ENCODE assay signal across 13 cellular contexts in the genomic region with DNA sequence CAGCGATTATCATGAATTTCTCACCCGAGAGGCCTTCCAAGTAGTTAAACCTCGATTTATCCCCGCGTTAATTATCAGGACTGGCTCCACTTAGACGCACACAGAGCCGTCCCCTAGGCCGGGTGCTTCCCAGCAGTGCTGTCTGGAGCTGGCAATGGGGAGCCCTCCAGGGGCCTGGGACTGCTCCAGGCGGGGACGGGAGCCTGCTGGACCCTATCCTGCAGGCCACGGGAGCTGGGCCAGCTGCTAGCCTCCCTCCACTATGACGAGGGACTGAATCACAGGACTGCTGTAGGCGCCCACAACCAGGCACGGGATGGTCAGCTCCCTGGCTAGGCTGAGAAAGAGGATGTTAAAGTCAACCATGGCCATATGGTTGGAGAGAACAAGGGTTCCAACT.
DNase-seq lines count a peak whose midpoint lies in the region; ATAC-seq and TF ChIP-seq lines count a peak whose summit lies in the region.
"Had no signal": no experiment of that assay in that cellular context is flagged by ENCODE, and none has a peak within 500 bp of the region (broad histone marks: within the 10 kb centered on the region; RNA-seq: fewer than 3 reads in every experiment).

No MANE protein-coding gene starts in this region.

- BruUV-seq in PC-3 (replicated peaks; lab: Mats Ljungman, UMichigan) = no TSS peak

- DNase-seq in AG10803 (ENCODE audit: low read depth) (peak; percentile 85), PC-3 (peak; percentile 35), fibroblast of lung (ENCODE audit: low read depth in 2 of 2) (peak; percentile 91 to 96), nucleus accumbens (lab: John Stamatoyannopoulos, UW) (peak in 34 of 56 donors; percentile 5 to 73 (median 32)), Peyer's patch (no peak), NCI-H2227 (lab: John Stamatoyannopoulos, UW; ENCODE audit: unreplicated experiment) (no peak), NCI-H345 (lab: John Stamatoyannopoulos, UW) (no peak)
- DNase-seq: activated CD4-positive, alpha-beta memory T cell treated with anti-CD3 and anti-CD28 coated beads, Interleukin-2, amount 10 ng/mL, durations not matched to agents 7 days and 5 days; erythroblast; NCI-H2227 treated with DMSO at 0.1 percent for 48 hours; SJCRH30 had no signal

- H3K9me3 ChIP-seq in PC-3 (ENCODE audit: low read length) (no peaks in the 10 kb centered on the region), fibroblast of lung (ENCODE audit: control insufficient read depth, insufficient read depth, low read depth, low read length) (no peaks in the 10 kb centered on the region), Peyer's patch (no peaks in the 10 kb centered on the region)
- H3K9me3 ChIP-seq: SJCRH30 had no signal

- ATAC-seq in PC-3 = peak; percentile 75
- no peak for ATAC-seq in HG03108 (IDR thresholded peaks at IDR 0.05; ENCODE audit: unreplicated experiment)

- no peaks in the 10 kb centered on the region for H3K36me3 ChIP-seq in PC-3 (ENCODE audit: low read depth, low read length)
- no peaks in the 10 kb centered on the region for H3K36me3 ChIP-seq in fibroblast of lung (ENCODE audit: control insufficient read depth, insufficient read depth, low read length)
- no peaks in the 10 kb centered on the region for H3K36me3 ChIP-seq in Peyer's patch
- H3K36me3 ChIP-seq: SJCRH30 had no signal

- H3K27ac ChIP-seq in PC-3 (ENCODE audit: low read length) = no peak overlapping the region
- peak overlapping the region; percentile 58 for H3K27ac ChIP-seq in fibroblast of lung (ENCODE audit: insufficient read depth, low read length)
- no peak overlapping the region for H3K27ac ChIP-seq in Peyer's patch
- H3K27ac ChIP-seq: C4-2B, SJCRH30 had no signal

- no peaks in the 10 kb centered on the region for H3K79me2 ChIP-seq in PC-3 (ENCODE audit: low read length)
- H3K79me2 ChIP-seq in fibroblast of lung (ENCODE audit: control insufficient read depth, insufficient read depth, low read length) = no peaks in the 10 kb centered on the region

- H2AFZ ChIP-seq in PC-3 (ENCODE audit: low read length) (no peak overlapping the region), fibroblast of lung (ENCODE audit: low read length) (no peak overlapping the region)

- H4K20me1 ChIP-seq in PC-3 (ENCODE audit: low read length) = no peaks in the 10 kb centered on the region
- H4K20me1 ChIP-seq in fibroblast of lung (ENCODE audit: control insufficient read depth, extremely low read depth, insufficient read depth, low read length) = no peaks in the 10 kb centered on the region

- H3K4me2 ChIP-seq in PC-3 (ENCODE audit: low read length) = no peak overlapping the region
- peak overlapping the region; percentile 52 for H3K4me2 ChIP-seq in fibroblast of lung (ENCODE audit: extremely low read depth, insufficient read depth, low read length)

- no peak for TF ChIP-seq POLR2A in Peyer's patch (IDR thresholded peaks at IDR 0.05)

- TF ChIP-seq CTCF in AG10803 (conservative IDR thresholded peaks at IDR 0.05; ENCODE audit: low read length) (no peak), PC-3 (conservative IDR thresholded peaks at IDR 0.05; ENCODE audit: low read depth, low read length) (no peak), fibroblast of lung (conservative IDR thresholded peaks at IDR 0.05 in 1 of 2, IDR thresholded peaks at IDR 0.05 in 1 of 2; ENCODE audit: low read depth in 1 of 2, low read length in 2 of 2) (no peak), Peyer's patch (IDR thresholded peaks at IDR 0.05) (no peak)

- H3K4me1 ChIP-seq in PC-3 (ENCODE audit: insufficient read depth, low read length) (no peaks in the 10 kb centered on the region), fibroblast of lung (ENCODE audit: control insufficient read depth, extremely low read depth, insufficient read depth, low read length) (peaks cover 13% of the 10 kb centered on the region), Peyer's patch (no peaks in the 10 kb centered on the region)
- H3K4me1 ChIP-seq: SJCRH30 had no signal

- no peaks in the 10 kb centered on the region for H3K9me2 ChIP-seq in PC-3 (replicated peaks; ENCODE audit: low read length)

- H3K27me3 ChIP-seq in PC-3 (ENCODE audit: low read length) = no peaks in the 10 kb centered on the region
- no peaks in the 10 kb centered on the region for H3K27me3 ChIP-seq in fibroblast of lung (ENCODE audit: control insufficient read depth, insufficient read depth, low read length)
- no peaks in the 10 kb centered on the region for H3K27me3 ChIP-seq in Peyer's patch
- H3K27me3 ChIP-seq: SJCRH30 had no signal

- H3K9ac ChIP-seq in PC-3 (ENCODE audit: low read length) = no peak overlapping the region
- no peak overlapping the region for H3K9ac ChIP-seq in fibroblast of lung (ENCODE audit: insufficient read depth, low read length)

- CTCF ChIA-PET in PC-3 (lab: Charles Lee) = no interaction called here

- intact Hi-C loops in PC-3 (cut with micrococcal nuclease) = no loop called here

- POLR2A ChIA-PET in PC-3 (lab: Charles Lee; ENCODE audit: unreplicated experiment) = no interaction called here

- H3K4me3 ChIP-seq in AG10803 (ENCODE audit: low read length) = no peak overlapping the region
- H3K4me3 ChIP-seq in PC-3 (ENCODE audit: low read length) = no peak overlapping the region
- no peak overlapping the region for H3K4me3 ChIP-seq in fibroblast of lung (replicated peaks in 1 of 4; ENCODE audit: control extremely low read depth in 1 of 4, insufficient read depth in 1 of 4, low read depth in 3 of 4, low read length in 4 of 4)
- H3K4me3 ChIP-seq in Peyer's patch = no peak overlapping the region
- H3K4me3 ChIP-seq: SJCRH30 had no signal

- no peaks in the 10 kb centered on the region for H3F3A ChIP-seq in PC-3 (ENCODE audit: low read length, unreplicated experiment)

Comparison
In these comparisons a context has a peak if more than half of its experiments do, and no peak if none do; other contexts are left out.
1. DNase-seq: peak in AG10803 (single experiment), PC-3 (single experiment), fibroblast of lung (2 of 2) and nucleus accumbens (34 of 56); none in Peyer's patch (0 of 3), NCI-H2227 (single experiment) and NCI-H345 (single experiment).